Comparison of ENCODE assay signal across 28 cellular contexts in the genomic region with DNA sequence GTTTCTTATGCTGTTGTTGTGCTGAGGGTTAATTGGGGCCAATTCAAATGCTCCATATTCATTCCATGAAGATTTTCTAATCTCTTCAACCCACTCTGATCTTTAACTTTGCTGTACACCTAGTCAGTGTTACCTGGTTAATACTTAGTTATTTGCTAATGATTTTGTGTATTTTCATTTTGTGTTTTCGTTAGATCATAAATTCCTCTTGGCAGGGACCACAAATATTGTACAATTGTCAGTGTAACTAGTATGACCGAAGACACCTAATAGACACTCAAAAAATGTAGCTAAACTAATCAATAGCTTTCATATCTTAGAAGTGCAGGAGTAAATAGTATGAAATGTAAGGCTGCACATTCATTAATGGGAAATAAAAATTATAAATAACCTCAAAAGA.
"Had no signal": no experiment of that assay in that cellular context is flagged by ENCODE, and none has a peak within 500 bp of the region (broad histone marks: within the 10 kb centered on the region; RNA-seq: fewer than 3 reads in every experiment).

No MANE protein-coding gene starts in this region.

- H3K4me3 ChIP-seq: colonic mucosa, coronary artery, dorsolateral prefrontal cortex, esophagus muscularis mucosa, esophagus squamous epithelium, gastrocnemius medialis, gastroesophageal sphincter, heart left ventricle, heart right ventricle had no signal

- H3K4me1 ChIP-seq: colonic mucosa, esophagus squamous epithelium, foreskin keratinocyte, gastrocnemius medialis, heart left ventricle, heart right ventricle had no signal

- DNase-seq: colonic mucosa; cortex of kidney; dermis blood vessel endothelial cell; dorsolateral prefrontal cortex; effector CD4-positive, alpha-beta T cell; effector CD8-positive, alpha-beta T cell; effector memory CD4-positive, alpha-beta T cell; effector memory CD8-positive, alpha-beta T cell; endodermal cell; erythroblast; esophagus squamous epithelium; foreskin fibroblast; foreskin keratinocyte; foreskin melanocyte; gastrocnemius medialis; glutamatergic neuron; head of caudate nucleus; heart left ventricle; heart right ventricle had no signal

- ATAC-seq: effector memory CD8-positive, alpha-beta T cell; esophagus mucosa; foreskin keratinocyte; gastrocnemius medialis; gastroesophageal sphincter; heart left ventricle; heart right ventricle had no signal

- H3K9me3 ChIP-seq: colonic mucosa, esophagus muscularis mucosa, esophagus squamous epithelium, gastrocnemius medialis, gastroesophageal sphincter, heart left ventricle, heart right ventricle had no signal

- FAIRE-seq: colon, endometrium, endothelial cell of umbilical vein, frontal cortex had no signal

- H3K27ac ChIP-seq: colonic mucosa, coronary artery, dorsolateral prefrontal cortex, epithelial cell of prostate, esophagus muscularis mucosa, esophagus squamous epithelium, foreskin keratinocyte, gastrocnemius medialis, gastroesophageal sphincter, heart left ventricle, heart right ventricle had no signal
